In the genomic region with DNA sequence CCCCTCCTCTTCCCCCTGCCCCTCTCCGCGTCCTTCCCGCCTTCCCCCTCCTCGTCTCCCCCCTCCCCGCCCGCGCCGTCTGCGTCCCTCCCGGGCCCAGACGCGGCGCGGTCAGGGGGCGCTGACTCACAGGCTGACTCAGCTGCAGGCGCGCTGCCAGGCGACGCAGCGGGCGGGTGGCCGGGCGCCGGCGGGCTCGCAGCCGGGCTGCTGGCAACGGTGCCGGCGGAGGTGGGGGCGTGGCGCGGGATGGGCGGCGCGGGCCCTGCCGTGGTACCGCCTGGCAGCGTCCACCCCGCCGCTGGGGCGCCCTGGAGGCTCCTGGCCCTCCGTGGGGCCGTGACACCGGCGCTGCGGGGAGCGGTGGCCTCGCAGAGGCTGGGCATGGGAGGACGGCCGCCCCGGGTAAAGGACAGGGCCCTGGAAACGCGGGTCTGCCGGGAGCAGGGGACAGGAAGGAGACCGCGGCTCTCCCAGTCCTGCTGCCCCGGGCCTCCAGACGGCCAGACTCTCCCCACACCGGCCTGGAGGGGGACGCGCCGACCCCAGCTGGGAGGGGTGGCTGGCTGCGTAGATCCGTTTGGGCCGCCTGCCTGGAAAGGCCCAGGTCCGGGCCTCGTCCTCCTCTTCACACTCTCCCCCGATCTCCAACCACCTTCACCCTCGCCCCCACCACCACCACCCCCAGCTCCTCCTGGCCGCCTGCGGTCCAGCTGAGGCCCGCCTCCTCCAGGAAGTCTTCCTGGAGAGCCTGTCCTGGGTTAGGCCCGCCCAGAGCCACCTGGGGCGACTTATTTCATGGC, we compare ENCODE assay signal across 8 cellular contexts. TPM values are rescaled to one million over a fixed set of nuclear protein-coding genes. Genes with fewer than 3 reads are reported as not detected.
A peak's percentile ranks its signal among the peaks of the same experiment; 100 is the strongest.
DNase-seq lines count a peak whose midpoint lies in the region; ATAC-seq and TF ChIP-seq lines count a peak whose summit lies in the region.

No MANE protein-coding gene starts in this region.

- no peaks in the 10 kb centered on the region for H3K9me2 ChIP-seq in Loucy (replicated peaks; ENCODE audit: low read depth, low read length)

- H2AFZ ChIP-seq in Loucy (ENCODE audit: low read length) = peak overlapping the region; percentile 87

- H3K79me2 ChIP-seq in Loucy (ENCODE audit: insufficient read depth, low read length) = no peaks in the 10 kb centered on the region

- peak; percentile 73 for DNase-seq in DMS153 (lab: John Stamatoyannopoulos, UW)
- peak; percentile 88 to 93 for DNase-seq in activated naive CD4-positive, alpha-beta T cell treated with anti-CD3 and anti-CD28 coated beads, Interleukin-2, amount 50 U/mL, for 72 hours (ENCODE audit: low spot score in 2 of 2)
- DNase-seq in glomerular visceral epithelial cell (ENCODE audit: extremely low spot score) = peak; percentile 98
- peak; percentile 80 for DNase-seq in omental fat pad (ENCODE audit: low spot score)
- DNase-seq in suprapubic skin (ENCODE audit: low spot score in 2 of 2) = peak; percentile 93

- H3K4me1 ChIP-seq in Loucy (ENCODE audit: insufficient read depth, low read length, poor library complexity, severe bottlenecking) (peaks cover 11% of the 10 kb centered on the region), suprapubic skin (peaks cover 54% of the 10 kb centered on the region)

- TF ChIP-seq EP300 in suprapubic skin (IDR thresholded peaks at IDR 0.05) = no peak

- H3K36me3 Mint-ChIP-seq in activated naive CD4-positive, alpha-beta T cell treated with anti-CD3 and anti-CD28 coated beads, Interleukin-2, amount 50 U/mL, for 72 hours = peaks cover 0 to 9% of the 10 kb centered on the region in 2 donors

- H4K20me1 ChIP-seq in Loucy (ENCODE audit: insufficient read depth, low read length, poor library complexity, severe bottlenecking) = no peaks in the 10 kb centered on the region

- H3K4me2 ChIP-seq in Loucy (ENCODE audit: low read depth, low read length, poor library complexity, severe bottlenecking) = peak overlapping the region; percentile 79

- H3K4me3 ChIP-seq in Loucy (ENCODE audit: low read length, poor library complexity, severe bottlenecking) (peak overlapping the region; percentile 61), suprapubic skin (peak overlapping the region; percentile 54)

- peak in 1 of 2 donors; percentile 54 for TF ChIP-seq POLR2A in suprapubic skin (IDR thresholded peaks at IDR 0.05)

- H3K9me3 ChIP-seq in Loucy (ENCODE audit: insufficient read depth, low read depth, low read length) (no peaks in the 10 kb centered on the region), suprapubic skin (no peaks in the 10 kb centered on the region)

- peaks cover 3% of the 10 kb centered on the region; the same call in 1 of the 2 replicates for H3F3A ChIP-seq in Loucy (ENCODE audit: low read depth)

- no peak overlapping the region for H3K27ac Mint-ChIP-seq in activated naive CD4-positive, alpha-beta T cell treated with anti-CD3 and anti-CD28 coated beads, Interleukin-2, amount 50 U/mL, for 72 hours

- peak; percentile 74 for ATAC-seq in GM21825 (IDR thresholded peaks at IDR 0.05; ENCODE audit: unreplicated experiment)
- ATAC-seq in SK-N-SH treated with all-trans-retinoic acid at 6 μM for 48 hours = peak; percentile 88
- ATAC-seq in activated naive CD4-positive, alpha-beta T cell treated with anti-CD3 and anti-CD28 coated beads, Interleukin-2, amount 50 U/mL, for 72 hours = peak; percentile 87
- ATAC-seq in omental fat pad (ENCODE audit: low FRiP score) = peak; percentile 95

- TF ChIP-seq CTCF in Loucy (conservative IDR thresholded peaks at IDR 0.05; ENCODE audit: low read length) = no peak
- TF ChIP-seq CTCF in omental fat pad (IDR thresholded peaks at IDR 0.05) = no peak
- no peak for TF ChIP-seq CTCF in suprapubic skin (IDR thresholded peaks at IDR 0.05)

- H3K9ac ChIP-seq in Loucy (ENCODE audit: low read depth, low read length, poor library complexity, severe bottlenecking) = peak overlapping the region; percentile 57

- WGBS in suprapubic skin = 59% methylated on average over 13 of the region's 75 CpGs

- H3K27me3 ChIP-seq in Loucy (ENCODE audit: insufficient read depth, low read length, poor library complexity, severe bottlenecking) (no peaks in the 10 kb centered on the region), suprapubic skin (no peaks in the 10 kb centered on the region)

- H3K9me3 Mint-ChIP-seq in activated naive CD4-positive, alpha-beta T cell treated with anti-CD3 and anti-CD28 coated beads, Interleukin-2, amount 50 U/mL, for 72 hours = peaks cover 0 to 8% of the 10 kb centered on the region in 2 donors

- H3K27ac ChIP-seq in suprapubic skin = peak overlapping the region; percentile 94

- H3K36me3 ChIP-seq in Loucy (ENCODE audit: insufficient read depth, low read length) (no peaks in the 10 kb centered on the region), suprapubic skin (no peaks in the 10 kb centered on the region)

TF ChIP-seq in SK-N-SH treated with all-trans-retinoic acid at 6 μM for 48 hours, 23 proteins besides CTCF, POLR2A, EP300 and RAD21:
- peak; percentile 37; the same call in 1 of the 2 replicates for TF ChIP-seq ZC3H10 (CRISPR knock-in tag; IDR thresholded peaks at IDR 0.05)
- TF ChIP-seq TOX (CRISPR knock-in tag; IDR thresholded peaks at IDR 0.05; ENCODE audit: borderline replicate concordance) = no peak
- TF ChIP-seq ZNF70 (CRISPR knock-in tag; IDR thresholded peaks at IDR 0.05) = peak; percentile 8; the same call in 1 of the 2 replicates
- TF ChIP-seq BACH2 (CRISPR knock-in tag; IDR thresholded peaks at IDR 0.05; ENCODE audit: borderline replicate concordance) = peak; percentile 97; the same call in 1 of the 2 replicates
- TF ChIP-seq RARB (CRISPR knock-in tag; IDR thresholded peaks at IDR 0.05) = no peak
- no peak; the same call in 1 of the 2 replicates for TF ChIP-seq CSDC2 (CRISPR knock-in tag; IDR thresholded peaks at IDR 0.05)
- TF ChIP-seq PATZ1 (CRISPR knock-in tag; IDR thresholded peaks at IDR 0.05; ENCODE audit: borderline replicate concordance) = no peak; the same call in 1 of the 2 replicates

RNA-seq across cellular contexts. Expression of gene PROC, which starts 10.0 kb away (rescaled TPM):
- total RNA-seq in activated naive CD4-positive, alpha-beta T cell treated with anti-CD3 and anti-CD28 coated beads, Interleukin-2, amount 50 U/mL, for 72 hours = not detected
- total RNA-seq in omental fat pad = not detected
- total RNA-seq in suprapubic skin = 1 to 10 TPM in 1 of 4 donors, under 1 TPM in 1, not detected in 2; 0.36 to 7.1 TPM

RNA-seq across cellular contexts. Expression of gene MAP3K2, which starts 20.4 kb away (rescaled TPM):
- total RNA-seq in activated naive CD4-positive, alpha-beta T cell treated with anti-CD3 and anti-CD28 coated beads, Interleukin-2, amount 50 U/mL, for 72 hours = 10 to 100 TPM; 39.5 to 45.7 TPM
- total RNA-seq in omental fat pad (10 to 100 TPM; 44.9 to 79.4 (median 52.4) TPM), suprapubic skin (10 to 100 TPM; 29.4 to 49.1 (median 44.0) TPM)

Comparison
In these comparisons a context has a peak if more than half of its experiments do, and no peak if none do; other contexts are left out.
1. Peak in every context shown above with its lines: DNase-seq, ATAC-seq, H3K4me3 ChIP-seq and H3K27ac ChIP-seq.